In genomic region chr1:21255284-21255942, GRCh38 we compare ENCODE assay signal across 1 cellular context.
A peak's percentile ranks its signal among the peaks of the same experiment; 100 is the strongest.
TF ChIP-seq lines count a peak whose summit lies in the region.

No MANE protein-coding gene starts in this region.

TF ChIP-seq in HEK293, 187 proteins besides CTCF, POLR2A, EP300 and RAD21 (continued from another document and continues in another):
- TF ChIP-seq, protein P1, sequence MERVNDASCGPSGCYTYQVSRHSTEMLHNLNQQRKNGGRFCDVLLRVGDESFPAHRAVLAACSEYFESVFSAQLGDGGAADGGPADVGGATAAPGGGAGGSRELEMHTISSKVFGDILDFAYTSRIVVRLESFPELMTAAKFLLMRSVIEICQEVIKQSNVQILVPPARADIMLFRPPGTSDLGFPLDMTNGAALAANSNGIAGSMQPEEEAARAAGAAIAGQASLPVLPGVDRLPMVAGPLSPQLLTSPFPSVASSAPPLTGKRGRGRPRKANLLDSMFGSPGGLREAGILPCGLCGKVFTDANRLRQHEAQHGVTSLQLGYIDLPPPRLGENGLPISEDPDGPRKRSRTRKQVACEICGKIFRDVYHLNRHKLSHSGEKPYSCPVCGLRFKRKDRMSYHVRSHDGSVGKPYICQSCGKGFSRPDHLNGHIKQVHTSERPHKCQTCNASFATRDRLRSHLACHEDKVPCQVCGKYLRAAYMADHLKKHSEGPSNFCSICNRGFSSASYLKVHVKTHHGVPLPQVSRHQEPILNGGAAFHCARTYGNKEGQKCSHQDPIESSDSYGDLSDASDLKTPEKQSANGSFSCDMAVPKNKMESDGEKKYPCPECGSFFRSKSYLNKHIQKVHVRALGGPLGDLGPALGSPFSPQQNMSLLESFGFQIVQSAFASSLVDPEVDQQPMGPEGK (tag by site-specific recombination; IDR thresholded peaks at IDR 0.05): no peak
- TF ChIP-seq ZNF174 (tag by site-specific recombination; IDR thresholded peaks at IDR 0.05) (no peak), ZNF529 (tag by site-specific recombination; IDR thresholded peaks at IDR 0.05; ENCODE audit: insufficient replicate concordance) (no peak), GFI1B (tag by site-specific recombination; IDR thresholded peaks at IDR 0.05) (no peak), ZNF354C (tag by site-specific recombination; IDR thresholded peaks at IDR 0.05; ENCODE audit: borderline replicate concordance, low read depth) (no peak), HOXC10 (CRISPR knock-in tag; IDR thresholded peaks at IDR 0.05) (no peak), ZNF571 (tag by site-specific recombination; IDR thresholded peaks at IDR 0.05) (no peak), KLF16 (tag by site-specific recombination; IDR thresholded peaks at IDR 0.05) (no peak), ZNF341 (tag by site-specific recombination; IDR thresholded peaks at IDR 0.05; ENCODE audit: low read depth) (no peak), TRIM28 (IDR thresholded peaks at IDR 0.05; ENCODE audit: borderline replicate concordance, low read length) (0 out of 2 replicates have a peak, but pooled peaks have one; percentile 32), ZNF518A (tag by site-specific recombination; conservative IDR thresholded peaks at IDR 0.05; ENCODE audit: low read depth) (no peak), REST (tag by site-specific recombination; IDR thresholded peaks at IDR 0.05) (no peak), ZNF664 (tag by site-specific recombination; IDR thresholded peaks at IDR 0.05) (no peak), ATF2 (tag by site-specific recombination; IDR thresholded peaks at IDR 0.05; ENCODE audit: low read depth) (no peak), ZFP3 (tag by site-specific recombination; IDR thresholded peaks at IDR 0.05; ENCODE audit: low read depth) (no peak), MYNN (tag by site-specific recombination; IDR thresholded peaks at IDR 0.05; ENCODE audit: borderline replicate concordance) (no peak), SCRT2 (tag by site-specific recombination; IDR thresholded peaks at IDR 0.05) (peak; percentile 42; the same call in 1 of the 2 replicates), ZNF830 (tag by site-specific recombination; IDR thresholded peaks at IDR 0.05; ENCODE audit: low read depth) (no peak), ZSCAN16 (tag by site-specific recombination; IDR thresholded peaks at IDR 0.05) (no peak), ZNF596 (tag by site-specific recombination; IDR thresholded peaks at IDR 0.05) (no peak), BCL11B (tag by site-specific recombination; IDR thresholded peaks at IDR 0.05; ENCODE audit: low read depth) (no peak), ZNF768 (tag by site-specific recombination; IDR thresholded peaks at IDR 0.05) (no peak), SP7 (tag by site-specific recombination; IDR thresholded peaks at IDR 0.05) (no peak), ZNF274 (IDR thresholded peaks at IDR 0.05; ENCODE audit: low read length) (no peak), ZNF274 (tag by site-specific recombination; IDR thresholded peaks at IDR 0.05; ENCODE audit: borderline replicate concordance) (no peak), GLI2 (tag by site-specific recombination; IDR thresholded peaks at IDR 0.05; ENCODE audit: borderline replicate concordance, low read depth) (no peak), ZNF10 (tag by site-specific recombination; IDR thresholded peaks at IDR 0.05) (no peak)
- TF ChIP-seq, protein P2, sequence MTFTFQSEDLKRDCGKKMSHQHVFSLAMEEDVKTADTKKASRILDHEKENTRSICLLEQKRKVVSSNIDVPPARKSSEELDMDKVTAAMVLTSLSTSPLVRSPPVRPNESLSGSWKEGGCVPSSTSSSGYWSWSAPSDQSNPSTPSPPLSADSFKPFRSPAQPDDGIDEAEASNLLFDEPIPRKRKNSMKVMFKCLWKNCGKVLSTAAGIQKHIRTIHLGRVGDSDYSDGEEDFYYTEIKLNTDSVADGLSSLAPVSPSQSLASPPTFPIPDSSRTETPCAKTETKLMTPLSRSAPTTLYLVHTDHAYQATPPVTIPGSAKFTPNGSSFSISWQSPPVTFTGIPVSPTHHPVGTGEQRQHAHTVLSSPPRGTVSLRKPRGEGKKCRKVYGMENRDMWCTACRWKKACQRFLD (tag by site-specific recombination; IDR thresholded peaks at IDR 0.05): no peak
- TF ChIP-seq, protein P3, sequence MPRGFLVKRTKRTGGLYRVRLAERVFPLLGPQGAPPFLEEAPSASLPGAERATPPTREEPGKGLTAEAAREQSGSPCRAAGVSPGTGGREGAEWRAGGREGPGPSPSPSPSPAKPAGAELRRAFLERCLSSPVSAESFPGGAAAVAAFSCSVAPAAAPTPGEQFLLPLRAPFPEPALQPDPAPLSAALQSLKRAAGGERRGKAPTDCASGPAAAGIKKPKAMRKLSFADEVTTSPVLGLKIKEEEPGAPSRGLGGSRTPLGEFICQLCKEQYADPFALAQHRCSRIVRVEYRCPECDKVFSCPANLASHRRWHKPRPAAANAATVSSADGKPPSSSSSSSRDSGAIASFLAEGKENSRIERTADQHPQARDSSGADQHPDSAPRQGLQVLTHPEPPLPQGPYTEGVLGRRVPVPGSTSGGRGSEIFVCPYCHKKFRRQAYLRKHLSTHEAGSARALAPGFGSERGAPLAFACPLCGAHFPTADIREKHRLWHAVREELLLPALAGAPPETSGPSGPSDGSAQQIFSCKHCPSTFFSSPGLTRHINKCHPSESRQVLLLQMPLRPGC (tag by site-specific recombination; IDR thresholded peaks at IDR 0.05): no peak
- TF ChIP-seq, protein P4, sequence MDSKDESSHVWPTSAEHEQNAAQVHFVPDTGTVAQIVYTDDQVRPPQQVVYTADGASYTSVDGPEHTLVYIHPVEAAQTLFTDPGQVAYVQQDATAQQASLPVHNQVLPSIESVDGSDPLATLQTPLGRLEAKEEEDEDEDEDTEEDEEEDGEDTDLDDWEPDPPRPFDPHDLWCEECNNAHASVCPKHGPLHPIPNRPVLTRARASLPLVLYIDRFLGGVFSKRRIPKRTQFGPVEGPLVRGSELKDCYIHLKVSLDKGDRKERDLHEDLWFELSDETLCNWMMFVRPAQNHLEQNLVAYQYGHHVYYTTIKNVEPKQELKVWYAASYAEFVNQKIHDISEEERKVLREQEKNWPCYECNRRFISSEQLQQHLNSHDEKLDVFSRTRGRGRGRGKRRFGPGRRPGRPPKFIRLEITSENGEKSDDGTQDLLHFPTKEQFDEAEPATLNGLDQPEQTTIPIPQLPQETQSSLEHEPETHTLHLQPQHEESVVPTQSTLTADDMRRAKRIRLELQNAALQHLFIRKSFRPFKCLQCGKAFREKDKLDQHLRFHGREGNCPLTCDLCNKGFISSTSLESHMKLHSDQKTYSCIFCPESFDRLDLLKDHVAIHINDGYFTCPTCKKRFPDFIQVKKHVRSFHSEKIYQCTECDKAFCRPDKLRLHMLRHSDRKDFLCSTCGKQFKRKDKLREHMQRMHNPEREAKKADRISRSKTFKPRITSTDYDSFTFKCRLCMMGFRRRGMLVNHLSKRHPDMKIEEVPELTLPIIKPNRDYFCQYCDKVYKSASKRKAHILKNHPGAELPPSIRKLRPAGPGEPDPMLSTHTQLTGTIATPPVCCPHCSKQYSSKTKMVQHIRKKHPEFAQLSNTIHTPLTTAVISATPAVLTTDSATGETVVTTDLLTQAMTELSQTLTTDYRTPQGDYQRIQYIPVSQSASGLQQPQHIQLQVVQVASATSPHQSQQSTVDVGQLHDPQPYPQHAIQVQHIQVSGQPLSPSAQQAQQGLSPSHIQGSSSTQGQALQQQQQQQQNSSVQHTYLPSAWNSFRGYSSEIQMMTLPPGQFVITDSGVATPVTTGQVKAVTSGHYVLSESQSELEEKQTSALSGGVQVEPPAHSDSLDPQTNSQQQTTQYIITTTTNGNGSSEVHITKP (tag by site-specific recombination; IDR thresholded peaks at IDR 0.05): peak; percentile 29; the same call in 1 of the 2 replicates
- TF ChIP-seq, protein P5, sequence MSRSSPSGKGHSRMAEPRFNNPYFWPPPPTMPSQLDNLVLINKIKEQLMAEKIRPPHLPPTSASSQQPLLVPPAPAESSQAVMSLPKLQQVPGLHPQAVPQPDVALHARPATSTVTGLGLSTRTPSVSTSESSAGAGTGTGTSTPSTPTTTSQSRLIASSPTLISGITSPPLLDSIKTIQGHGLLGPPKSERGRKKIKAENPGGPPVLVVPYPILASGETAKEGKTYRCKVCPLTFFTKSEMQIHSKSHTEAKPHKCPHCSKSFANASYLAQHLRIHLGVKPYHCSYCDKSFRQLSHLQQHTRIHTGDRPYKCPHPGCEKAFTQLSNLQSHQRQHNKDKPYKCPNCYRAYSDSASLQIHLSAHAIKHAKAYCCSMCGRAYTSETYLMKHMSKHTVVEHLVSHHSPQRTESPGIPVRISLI (tag by site-specific recombination; IDR thresholded peaks at IDR 0.05): no peak
- TF ChIP-seq, protein P6, sequence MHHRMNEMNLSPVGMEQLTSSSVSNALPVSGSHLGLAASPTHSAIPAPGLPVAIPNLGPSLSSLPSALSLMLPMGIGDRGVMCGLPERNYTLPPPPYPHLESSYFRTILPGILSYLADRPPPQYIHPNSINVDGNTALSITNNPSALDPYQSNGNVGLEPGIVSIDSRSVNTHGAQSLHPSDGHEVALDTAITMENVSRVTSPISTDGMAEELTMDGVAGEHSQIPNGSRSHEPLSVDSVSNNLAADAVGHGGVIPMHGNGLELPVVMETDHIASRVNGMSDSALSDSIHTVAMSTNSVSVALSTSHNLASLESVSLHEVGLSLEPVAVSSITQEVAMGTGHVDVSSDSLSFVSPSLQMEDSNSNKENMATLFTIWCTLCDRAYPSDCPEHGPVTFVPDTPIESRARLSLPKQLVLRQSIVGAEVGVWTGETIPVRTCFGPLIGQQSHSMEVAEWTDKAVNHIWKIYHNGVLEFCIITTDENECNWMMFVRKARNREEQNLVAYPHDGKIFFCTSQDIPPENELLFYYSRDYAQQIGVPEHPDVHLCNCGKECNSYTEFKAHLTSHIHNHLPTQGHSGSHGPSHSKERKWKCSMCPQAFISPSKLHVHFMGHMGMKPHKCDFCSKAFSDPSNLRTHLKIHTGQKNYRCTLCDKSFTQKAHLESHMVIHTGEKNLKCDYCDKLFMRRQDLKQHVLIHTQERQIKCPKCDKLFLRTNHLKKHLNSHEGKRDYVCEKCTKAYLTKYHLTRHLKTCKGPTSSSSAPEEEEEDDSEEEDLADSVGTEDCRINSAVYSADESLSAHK (tag by site-specific recombination; IDR thresholded peaks at IDR 0.05): no peak
